Comparison of ENCODE assay signal across 8 cellular contexts in genomic region chr17:48429638-48430586, GRCh38. TPM values are rescaled to one million over a fixed set of nuclear protein-coding genes. Genes with fewer than 3 reads are reported as not detected.
A peak's percentile ranks its signal among the peaks of the same experiment; 100 is the strongest.
DNase-seq lines count a peak whose midpoint lies in the region; ATAC-seq and TF ChIP-seq lines count a peak whose summit lies in the region.

SKAP1 (minus strand) TSS chr17:48430214.

- no peaks in the 10 kb centered on the region for H3K4me1 ChIP-seq in hepatocyte (ENCODE audit: insufficient read depth)

- no peaks in the 10 kb centered on the region for H3K79me2 ChIP-seq in hepatocyte

- no peaks in the 10 kb centered on the region for H3K27me3 Mint-ChIP-seq in activated CD8-positive, alpha-beta memory T cell treated with anti-CD3 and anti-CD28 coated beads, Interleukin-2, amount 10 ng/mL, durations not matched to agents 7 days and 5 days

- CTCF ChIA-PET in activated CD8-positive, alpha-beta memory T cell treated with anti-CD3 and anti-CD28 coated beads, Interleukin-2, amount 10 ng/mL, durations not matched to agents 7 days and 5 days (lab: Charles Lee): interaction anchor here (1.8 to 2.3 kb wide), 2 partner anchors 24 to 27 kb away, joined by 5 to 6 read pairs; no protein-coding TSS in a partner anchor

- TF ChIP-seq CTCF in GM12875 (IDR thresholded peaks at IDR 0.05; ENCODE audit: borderline replicate concordance, insufficient read depth, low read depth, low read length) (no peak), hepatocyte (IDR thresholded peaks at IDR 0.05; ENCODE audit: poor library complexity) (no peak)

- H4K20me1 ChIP-seq in hepatocyte (ENCODE audit: insufficient read depth, poor library complexity, severe bottlenecking): no peaks in the 10 kb centered on the region

- 63% methylated on average over 19 of the region's 65 CpGs for WGBS in hepatocyte (ENCODE audit: low lambda C conversion rate, missing lambda C conversion rate)

- peaks cover 51% of the 10 kb centered on the region for H3K4me1 Mint-ChIP-seq in activated CD8-positive, alpha-beta memory T cell treated with anti-CD3 and anti-CD28 coated beads, Interleukin-2, amount 10 ng/mL, durations not matched to agents 7 days and 5 days

- H3K9me3 Mint-ChIP-seq in activated CD8-positive, alpha-beta memory T cell treated with anti-CD3 and anti-CD28 coated beads, Interleukin-2, amount 10 ng/mL, durations not matched to agents 7 days and 5 days (ENCODE audit: low read depth): no peaks in the 10 kb centered on the region

- peak within 1 kb of the TSS; percentile 81 for H3K4me3 ChIP-seq in GM12875 (ENCODE audit: low read depth, low read length)
- no peak within 1 kb of the TSS for H3K4me3 ChIP-seq in hepatocyte

- H3K36me3 Mint-ChIP-seq in activated CD8-positive, alpha-beta memory T cell treated with anti-CD3 and anti-CD28 coated beads, Interleukin-2, amount 10 ng/mL, durations not matched to agents 7 days and 5 days: peaks cover 36% of the 10 kb centered on the region

- peak; percentile 70 for DNase-seq in activated CD8-positive, alpha-beta memory T cell treated with anti-CD3 and anti-CD28 coated beads, Interleukin-2, amount 10 ng/mL, durations not matched to agents 7 days and 5 days
- DNase-seq in hepatocyte (ENCODE audit: low spot score) (peak; percentile 13), NCI-H2107 (lab: John Stamatoyannopoulos, UW) (no peak)
- peak; percentile 47 to 58 (median 54) for DNase-seq in stimulated activated CD4-positive, alpha-beta T cell treated with anti-CD3 and anti-CD28 coated beads, TNF-alpha, amount 100 ng/mL, for 4 hours (ENCODE audit: low read depth in 3 of 3)

- no peaks in the 10 kb centered on the region for H3K9me2 ChIP-seq in hepatocyte (replicated peaks; ENCODE audit: insufficient read depth)

- ATAC-seq in HG03064 (IDR thresholded peaks at IDR 0.05; ENCODE audit: low read depth, unreplicated experiment) (peak; percentile 45), HG02884 (IDR thresholded peaks at IDR 0.05; ENCODE audit: unreplicated experiment) (no peak), HG03159 (IDR thresholded peaks at IDR 0.05; ENCODE audit: unreplicated experiment) (no peak)
- peak; percentile 71 for ATAC-seq in activated CD8-positive, alpha-beta memory T cell treated with anti-CD3 and anti-CD28 coated beads, Interleukin-2, amount 10 ng/mL, durations not matched to agents 7 days and 5 days

- peak within 1 kb of the TSS; percentile 82 for H3K4me3 Mint-ChIP-seq in activated CD8-positive, alpha-beta memory T cell treated with anti-CD3 and anti-CD28 coated beads, Interleukin-2, amount 10 ng/mL, durations not matched to agents 7 days and 5 days

- H3K27ac Mint-ChIP-seq in activated CD8-positive, alpha-beta memory T cell treated with anti-CD3 and anti-CD28 coated beads, Interleukin-2, amount 10 ng/mL, durations not matched to agents 7 days and 5 days: peak within 1 kb of the TSS; percentile 86

- peaks cover 46% of the 10 kb centered on the region for H3K27me3 ChIP-seq in hepatocyte

- no peak within 1 kb of the TSS for H3K27ac ChIP-seq in hepatocyte

- no peaks in the 10 kb centered on the region for H3K9me3 ChIP-seq in hepatocyte (ENCODE audit: low read depth)

- peak within 1 kb of the TSS; percentile 73 for H3K4me2 ChIP-seq in hepatocyte

- no peaks in the 10 kb centered on the region for H3K36me3 ChIP-seq in hepatocyte (replicated peaks; ENCODE audit: insufficient read depth, low read depth)

- no peak within 1 kb of the TSS for H2AFZ ChIP-seq in hepatocyte

RNA-seq across cellular contexts. Expression of gene SKAP1, which starts in this region (rescaled TPM):
- 10 to 100 TPM; 75.5 to 91.4 TPM for total RNA-seq in activated CD8-positive, alpha-beta memory T cell treated with anti-CD3 and anti-CD28 coated beads, Interleukin-2, amount 10 ng/mL, durations not matched to agents 7 days and 5 days
- 1.8 and 3.0 TPM in 2 replicates for total RNA-seq in hepatocyte
- polyA plus RNA-seq in hepatocyte: 1.4 and 4.1 TPM in 2 replicates

Comparison
In these comparisons a context has a peak if more than half of its experiments do, and no peak if none do; other contexts are left out.
1. RNA of gene SKAP1 (total RNA-seq): 75.5 to 91.4 TPM in activated CD8-positive, alpha-beta memory T cell treated with anti-CD3 and anti-CD28 coated beads, Interleukin-2, amount 10 ng/mL, durations not matched to agents 7 days and 5 days; 1.8 to 3.0 TPM in hepatocyte; every median in the first group is over 10 times any median in the second.
2. ATAC-seq: peak in HG03064 (single experiment) and activated CD8-positive, alpha-beta memory T cell treated with anti-CD3 and anti-CD28 coated beads, Interleukin-2, amount 10 ng/mL, durations not matched to agents 7 days and 5 days (single experiment); none in HG02884 (single experiment) and HG03159 (single experiment).